In the genomic region with DNA sequence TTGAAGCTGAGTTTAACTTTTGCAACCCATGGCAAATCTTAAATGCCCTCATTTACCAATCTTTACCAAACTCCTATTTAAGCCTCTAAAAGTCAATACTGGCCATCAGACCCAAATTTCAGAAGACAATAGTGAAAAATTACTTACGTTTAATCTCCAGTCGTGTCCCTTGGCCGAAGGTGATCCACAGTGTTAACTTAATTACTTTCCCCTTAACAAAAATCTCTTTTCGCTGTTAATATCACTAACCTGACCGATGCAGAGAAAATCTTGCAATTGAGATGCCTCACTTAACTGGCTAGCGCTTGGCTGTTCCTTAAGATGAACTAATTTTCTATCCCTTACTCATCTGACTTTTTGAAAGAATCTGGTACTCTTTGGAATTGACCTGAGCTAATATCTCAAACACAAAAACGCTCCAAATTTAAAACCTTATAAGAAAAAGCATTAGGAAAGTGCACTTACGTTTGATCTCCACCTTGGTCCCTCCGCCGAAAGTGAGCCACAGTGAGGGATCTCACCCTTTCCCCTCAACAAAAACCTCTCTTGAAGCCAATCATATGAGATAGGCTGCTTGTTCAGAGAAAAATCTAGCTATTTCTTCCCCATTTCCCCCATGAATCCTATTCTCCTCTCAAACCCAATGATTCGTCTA, we compare ENCODE assay signal across 15 cellular contexts.
"Had no signal": no experiment of that assay in that cellular context is flagged by ENCODE, and none has a peak within 500 bp of the region (broad histone marks: within the 10 kb centered on the region; RNA-seq: fewer than 3 reads in every experiment).

No MANE protein-coding gene starts in this region.

- H3K9me3 ChIP-seq: prostate gland had no signal

- ATAC-seq: activated CD4-positive, alpha-beta T cell treated with anti-CD3 and anti-CD28 coated beads for 36 hours; activated CD8-positive, alpha-beta T cell treated with anti-CD3 and anti-CD28 coated beads for 36 hours; foreskin keratinocyte; left lobe of liver; sciatic nerve had no signal

- H3K27ac Mint-ChIP-seq: activated CD4-positive, alpha-beta T cell treated with anti-CD3 and anti-CD28 coated beads for 36 hours; activated CD8-positive, alpha-beta T cell treated with anti-CD3 and anti-CD28 coated beads for 36 hours; activated T-helper 1 cell treated with anti-CD3 and anti-CD28 coated beads, Interleukin-12 subunit alpha, Interleukin-12 subunit beta, Interleukin-2, Interleukin-4 antibody, amounts not matched to agents 30 ng/mL and 10 ng/mL and 1 ng/mL, durations not matched to agents 14 hours and 24 hours and 36 hours; nephron had no signal

- DNase-seq: activated CD4-positive, alpha-beta T cell treated with anti-CD3 and anti-CD28 coated beads for 36 hours; activated CD8-positive, alpha-beta memory T cell treated with anti-CD3 and anti-CD28 coated beads, Interleukin-2, amount 50 U/mL, for 4 hours; activated CD8-positive, alpha-beta T cell treated with anti-CD3 and anti-CD28 coated beads for 36 hours; activated naive CD4-positive, alpha-beta T cell; foreskin keratinocyte; head of caudate nucleus; mammary epithelial cell had no signal

- H3K9me3 Mint-ChIP-seq: activated CD8-positive, alpha-beta T cell treated with anti-CD3 and anti-CD28 coated beads for 36 hours; activated T-helper 1 cell treated with anti-CD3 and anti-CD28 coated beads, Interleukin-12 subunit alpha, Interleukin-12 subunit beta, Interleukin-2, Interleukin-4 antibody, amounts not matched to agents 30 ng/mL and 10 ng/mL and 1 ng/mL, durations not matched to agents 14 hours and 24 hours and 36 hours had no signal

- H3K4me3 Mint-ChIP-seq: activated CD4-positive, alpha-beta T cell treated with anti-CD3 and anti-CD28 coated beads for 36 hours; activated CD8-positive, alpha-beta T cell treated with anti-CD3 and anti-CD28 coated beads for 36 hours; activated T-helper 1 cell treated with anti-CD3 and anti-CD28 coated beads, Interleukin-12 subunit alpha, Interleukin-12 subunit beta, Interleukin-2, Interleukin-4 antibody, amounts not matched to agents 30 ng/mL and 10 ng/mL and 1 ng/mL, durations not matched to agents 14 hours and 24 hours and 36 hours; nephron had no signal

- H3K36me3 ChIP-seq: prostate gland had no signal

- H3K27me3 ChIP-seq: foreskin keratinocyte had no signal

- FAIRE-seq: colon, islet of Langerhans had no signal

- H3K4me1 ChIP-seq: foreskin keratinocyte, prostate gland had no signal

- H3K4me3 ChIP-seq: prostate gland had no signal

- H3K27ac ChIP-seq: foreskin keratinocyte, prostate gland, VCaP had no signal

- H3K4me1 Mint-ChIP-seq: nephron had no signal
